In genomic region chr14:100522616-100523021, GRCh38 we compare ENCODE assay signal across 1 cellular context.
TF ChIP-seq lines count a peak whose summit lies in the region.

No MANE protein-coding gene starts in this region.

TF ChIP-seq in HCT116, 20 proteins besides CTCF, POLR2A, EP300 and RAD21 (continued from another document):
- TF ChIP-seq POLR2AphosphoS5 (IDR thresholded peaks at IDR 0.05; ENCODE audit: low read depth, low read length) (no peak), FOSL1 (IDR thresholded peaks at IDR 0.05; ENCODE audit: low read depth) (no peak), SRF (IDR thresholded peaks at IDR 0.05; ENCODE audit: low read depth) (no peak), EZH2 (IDR thresholded peaks at IDR 0.05) (no peak), EZH2phosphoT487 (IDR thresholded peaks at IDR 0.05; ENCODE audit: borderline replicate concordance) (no peak), CEBPB (IDR thresholded peaks at IDR 0.05; ENCODE audit: low read depth) (no peak), JUND (IDR thresholded peaks at IDR 0.05) (no peak)
